1 cellular context compared by ENCODE assay signal in the genomic region with DNA sequence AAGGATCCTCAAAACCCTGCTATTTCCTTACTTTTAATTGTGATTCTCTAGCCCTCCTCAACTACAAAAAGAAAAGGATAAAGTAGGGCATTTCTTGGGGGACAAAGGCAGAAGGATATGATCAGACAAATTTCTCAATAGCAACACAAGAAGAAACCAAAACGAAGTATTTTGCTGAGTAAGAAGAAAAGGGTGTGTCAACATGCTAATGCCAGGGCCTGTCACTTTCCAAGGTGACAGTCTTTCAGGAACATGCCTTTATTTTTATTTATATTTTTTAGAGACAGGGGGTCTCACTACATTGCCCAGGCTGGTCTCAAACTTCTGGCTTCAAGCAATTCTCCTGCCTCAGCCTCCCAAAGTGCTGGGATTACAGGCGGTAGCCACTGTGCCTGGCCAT.
TF ChIP-seq lines count a peak whose summit lies in the region.

No MANE protein-coding gene starts in this region.

TF ChIP-seq in K562, 482 proteins besides CTCF, POLR2A, EP300 and RAD21 (continued from another document):
- TF ChIP-seq HNRNPLL (IDR thresholded peaks at IDR 0.05; ENCODE audit: low read depth, low read length, poor library complexity, severe bottlenecking) (no peak), ZNF586 (CRISPR knock-in tag; conservative IDR thresholded peaks at IDR 0.05) (no peak), RAD51 (IDR thresholded peaks at IDR 0.05; ENCODE audit: borderline replicate concordance, low read depth) (no peak), PCBP1 (IDR thresholded peaks at IDR 0.05; ENCODE audit: low read depth, low read length, poor library complexity, severe bottlenecking) (no peak), ZNF253 (CRISPR knock-in tag; conservative IDR thresholded peaks at IDR 0.05) (no peak), MAFG (tag; conservative IDR thresholded peaks at IDR 0.05) (peak; percentile 96), SMARCB1 (IDR thresholded peaks at IDR 0.05; ENCODE audit: insufficient read length, low read depth) (no peak), CTBP1 (IDR thresholded peaks at IDR 0.05; ENCODE audit: borderline replicate concordance) (no peak), TSC22D4 (tag; IDR thresholded peaks at IDR 0.05) (no peak), ZC3H4 (CRISPR knock-in tag; IDR thresholded peaks at IDR 0.05; ENCODE audit: borderline replicate concordance) (no peak), POU5F1 (IDR thresholded peaks at IDR 0.05; ENCODE audit: borderline replicate concordance, low read depth, low read length, partially characterized antibody) (no peak), TEAD2 (tag; IDR thresholded peaks at IDR 0.05) (no peak), SREBF2 (CRISPR knock-in tag; IDR thresholded peaks at IDR 0.05) (no peak), PURB (CRISPR knock-in tag; IDR thresholded peaks at IDR 0.05; ENCODE audit: low read depth) (no peak), WHSC1 (IDR thresholded peaks at IDR 0.05; ENCODE audit: low read length) (no peak), ZNF224 (CRISPR knock-in tag; IDR thresholded peaks at IDR 0.05) (no peak), CBFB (CRISPR knock-in tag; IDR thresholded peaks at IDR 0.05) (no peak)
- TF ChIP-seq, protein P1, sequence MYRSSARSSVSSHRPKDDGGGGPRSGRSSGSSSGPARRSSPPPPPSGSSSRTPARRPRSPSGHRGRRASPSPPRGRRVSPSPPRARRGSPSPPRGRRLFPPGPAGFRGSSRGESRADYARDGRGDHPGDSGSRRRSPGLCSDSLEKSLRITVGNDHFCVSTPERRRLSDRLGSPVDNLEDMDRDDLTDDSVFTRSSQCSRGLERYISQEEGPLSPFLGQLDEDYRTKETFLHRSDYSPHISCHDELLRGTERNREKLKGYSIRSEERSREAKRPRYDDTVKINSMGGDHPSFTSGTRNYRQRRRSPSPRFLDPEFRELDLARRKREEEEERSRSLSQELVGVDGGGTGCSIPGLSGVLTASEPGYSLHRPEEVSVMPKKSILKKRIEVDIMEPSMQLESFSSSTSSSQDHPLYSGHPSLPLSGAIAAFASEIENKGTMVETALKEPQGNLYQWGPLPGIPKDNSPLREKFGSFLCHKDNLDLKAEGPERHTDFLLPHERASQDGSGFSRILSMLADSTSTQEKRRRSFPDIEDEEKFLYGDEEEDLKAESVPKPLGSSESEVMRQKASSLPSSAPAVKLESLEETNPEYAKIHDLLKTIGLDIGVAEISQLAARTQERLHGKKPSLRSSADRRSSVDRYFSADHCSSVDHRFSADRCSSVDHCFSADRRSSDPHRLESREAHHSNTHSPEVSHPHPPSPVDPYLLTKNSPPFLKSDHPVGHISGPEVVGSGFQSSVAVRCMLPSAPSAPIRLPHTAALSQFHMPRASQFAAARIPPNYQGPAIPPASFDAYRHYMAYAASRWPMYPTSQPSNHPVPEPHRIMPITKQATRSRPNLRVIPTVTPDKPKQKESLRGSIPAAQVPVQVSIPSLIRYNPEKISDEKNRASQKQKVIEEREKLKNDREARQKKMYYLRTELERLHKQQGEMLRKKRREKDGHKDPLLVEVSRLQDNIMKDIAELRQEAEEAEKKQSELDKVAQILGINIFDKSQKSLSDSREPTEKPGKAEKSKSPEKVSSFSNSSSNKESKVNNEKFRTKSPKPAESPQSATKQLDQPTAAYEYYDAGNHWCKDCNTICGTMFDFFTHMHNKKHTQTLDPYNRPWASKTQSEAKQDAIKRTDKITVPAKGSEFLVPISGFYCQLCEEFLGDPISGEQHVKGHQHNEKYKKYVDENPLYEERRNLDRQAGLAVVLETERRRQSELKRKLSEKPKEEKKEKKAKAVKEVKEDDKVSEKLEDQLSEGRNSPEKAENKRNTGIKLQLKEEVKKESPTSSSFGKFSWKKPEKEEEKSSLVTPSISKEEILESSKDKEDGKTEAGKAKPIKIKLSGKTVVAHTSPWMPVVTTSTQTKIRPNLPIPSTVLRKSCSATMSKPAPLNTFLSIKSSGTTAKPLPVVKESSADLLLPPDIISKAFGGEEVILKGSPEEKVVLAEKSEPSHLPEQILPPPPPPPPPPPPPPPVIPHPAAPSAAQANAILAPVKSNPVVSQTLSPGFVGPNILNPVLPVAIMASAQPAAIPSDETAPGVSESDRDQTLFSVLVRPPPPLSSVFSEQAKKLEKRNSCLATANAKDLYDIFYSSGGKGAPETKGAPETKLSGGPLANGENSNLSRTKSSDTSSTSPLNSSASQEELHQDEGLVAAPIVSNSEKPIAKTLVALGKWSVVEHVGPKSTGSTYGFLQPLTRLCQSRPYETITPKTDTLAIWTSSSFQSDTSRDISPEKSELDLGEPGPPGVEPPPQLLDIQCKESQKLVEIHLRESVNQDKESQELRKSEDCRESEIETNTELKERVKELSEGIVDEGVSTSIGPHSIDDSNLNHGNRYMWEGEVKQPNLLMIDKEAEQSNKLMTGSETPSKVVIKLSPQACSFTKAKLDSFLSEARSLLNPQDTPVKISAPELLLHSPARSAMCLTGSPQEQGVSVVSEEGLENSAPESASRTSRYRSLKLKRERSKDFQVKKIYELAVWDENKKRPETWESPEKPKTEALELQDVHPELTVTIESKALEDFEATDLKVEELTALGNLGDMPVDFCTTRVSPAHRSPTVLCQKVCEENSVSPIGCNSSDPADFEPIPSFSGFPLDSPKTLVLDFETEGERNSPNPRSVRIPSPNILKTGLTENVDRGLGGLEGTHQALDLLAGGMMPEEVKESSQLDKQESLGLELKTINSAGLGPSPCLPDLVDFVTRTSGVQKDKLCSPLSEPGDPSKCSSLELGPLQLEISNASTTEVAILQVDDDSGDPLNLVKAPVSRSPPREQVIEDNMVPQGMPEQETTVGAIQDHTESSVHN (IDR thresholded peaks at IDR 0.05; ENCODE audit: borderline replicate concordance in 1 of 2, low read depth in 1 of 2): no peak
- TF ChIP-seq, protein P2, sequence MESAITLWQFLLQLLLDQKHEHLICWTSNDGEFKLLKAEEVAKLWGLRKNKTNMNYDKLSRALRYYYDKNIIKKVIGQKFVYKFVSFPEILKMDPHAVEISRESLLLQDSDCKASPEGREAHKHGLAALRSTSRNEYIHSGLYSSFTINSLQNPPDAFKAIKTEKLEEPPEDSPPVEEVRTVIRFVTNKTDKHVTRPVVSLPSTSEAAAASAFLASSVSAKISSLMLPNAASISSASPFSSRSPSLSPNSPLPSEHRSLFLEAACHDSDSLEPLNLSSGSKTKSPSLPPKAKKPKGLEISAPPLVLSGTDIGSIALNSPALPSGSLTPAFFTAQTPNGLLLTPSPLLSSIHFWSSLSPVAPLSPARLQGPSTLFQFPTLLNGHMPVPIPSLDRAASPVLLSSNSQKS (CRISPR knock-in tag; IDR thresholded peaks at IDR 0.05): no peak
- TF ChIP-seq, protein P3, sequence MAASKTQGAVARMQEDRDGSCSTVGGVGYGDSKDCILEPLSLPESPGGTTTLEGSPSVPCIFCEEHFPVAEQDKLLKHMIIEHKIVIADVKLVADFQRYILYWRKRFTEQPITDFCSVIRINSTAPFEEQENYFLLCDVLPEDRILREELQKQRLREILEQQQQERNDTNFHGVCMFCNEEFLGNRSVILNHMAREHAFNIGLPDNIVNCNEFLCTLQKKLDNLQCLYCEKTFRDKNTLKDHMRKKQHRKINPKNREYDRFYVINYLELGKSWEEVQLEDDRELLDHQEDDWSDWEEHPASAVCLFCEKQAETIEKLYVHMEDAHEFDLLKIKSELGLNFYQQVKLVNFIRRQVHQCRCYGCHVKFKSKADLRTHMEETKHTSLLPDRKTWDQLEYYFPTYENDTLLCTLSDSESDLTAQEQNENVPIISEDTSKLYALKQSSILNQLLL (CRISPR knock-in tag; IDR thresholded peaks at IDR 0.05; ENCODE audit: borderline replicate concordance): no peak
